ENCODE assay signal across 6 cellular contexts in the genomic region with DNA sequence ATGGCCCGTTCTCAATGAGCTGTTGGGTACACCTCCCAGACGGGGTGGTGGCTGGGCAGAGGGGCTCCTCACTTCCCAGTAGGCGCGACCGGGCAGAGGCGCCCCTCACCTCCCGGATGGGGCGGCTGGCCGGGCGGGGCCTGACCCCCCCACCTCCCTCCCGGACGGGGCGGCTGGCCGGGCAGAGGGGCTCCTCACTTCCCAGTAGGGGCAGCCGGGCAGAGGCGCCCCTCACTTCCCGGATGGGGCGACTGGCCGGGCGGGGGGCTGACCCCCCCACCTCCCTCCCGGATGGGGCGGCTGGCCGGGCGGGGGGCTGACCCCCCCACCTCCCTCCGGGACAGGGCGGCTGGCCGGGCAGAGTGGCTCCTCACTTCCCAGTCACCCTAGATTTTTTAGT. TPM values are rescaled to one million over a fixed set of nuclear protein-coding genes. Genes with fewer than 3 reads are reported as not detected.
A peak's percentile ranks its signal among the peaks of the same experiment; 100 is the strongest.
DNase-seq lines count a peak whose midpoint lies in the region; ATAC-seq, FAIRE-seq and TF ChIP-seq lines count a peak whose summit lies in the region.
"Not testable (repeated sequence)": the region's sequence is repeated elsewhere in the genome, so short reads cannot be mapped to it uniquely, and the experiment has no call there.

No MANE protein-coding gene starts in this region.

- peaks cover 40% of the 10 kb centered on the region; the same call in 1 of the 2 replicates for H3K36me3 ChIP-seq in OCI-LY1 (ENCODE audit: insufficient read depth, low read length)
- not testable (repeated sequence) for H3K36me3 ChIP-seq in WERI-Rb-1
- H3K36me3 ChIP-seq in K562 (ENCODE audit: control insufficient read depth, insufficient read depth, low read length), result peaks cover 14% of the 10 kb centered on the region; the same call in 1 of the 3 replicates

- not testable (repeated sequence) for H3K27me3 Mint-ChIP-seq in HFFc6 (ENCODE audit: insufficient read depth); memory B cell; stimulated activated naive B cell treated with anti-CD40 and anti-IgM and Interleukin-4, amounts not matched to agents 10 μg/mL and 1 μg/mL and 100 μg/mL, for 72 hours

- H3K27ac Mint-ChIP-seq in HFFc6 (peak overlapping the region; percentile 94; the same call in 1 of the 2 replicates), memory B cell (peak overlapping the region; percentile 98)
- peak overlapping the region; percentile 92 for H3K27ac Mint-ChIP-seq in stimulated activated naive B cell treated with anti-CD40 and anti-IgM and Interleukin-4, amounts not matched to agents 10 μg/mL and 1 μg/mL and 100 μg/mL, for 72 hours

- CTCF ChIA-PET in K562 (lab: Yijun Ruan, JAX; ENCODE audit: low intra/inter-chr PET ratio), result not testable (repeated sequence)

- H3K9me3 Mint-ChIP-seq in HFFc6; memory B cell; stimulated activated naive B cell treated with anti-CD40 and anti-IgM and Interleukin-4, amounts not matched to agents 10 μg/mL and 1 μg/mL and 100 μg/mL, for 72 hours: not testable (repeated sequence)

- peaks cover 67% of the 10 kb centered on the region for H3K4me1 ChIP-seq in OCI-LY1 (ENCODE audit: insufficient read depth, low read length, severe bottlenecking)
- peaks cover 11 to 16% of the 10 kb centered on the region in 2 experiments; a peak in 4 of 5 replicates for H3K4me1 ChIP-seq in K562 (replicated peaks in 1 of 2; ENCODE audit: control insufficient read depth in 2 of 2, insufficient read depth in 2 of 2, low read length in 2 of 2)

- H3K4me3 Mint-ChIP-seq in HFFc6; memory B cell; stimulated activated naive B cell treated with anti-CD40 and anti-IgM and Interleukin-4, amounts not matched to agents 10 μg/mL and 1 μg/mL and 100 μg/mL, for 72 hours: not testable (repeated sequence)

- H3K27ac ChIP-seq in OCI-LY1 (ENCODE audit: low read depth, low read length, poor library complexity, severe bottlenecking) (peak overlapping the region; percentile 97), WERI-Rb-1 (peak overlapping the region; percentile 85)
- not testable (repeated sequence) for H3K27ac ChIP-seq in K562 (ENCODE audit: extremely low read depth, low read depth, low read length)

- not testable (repeated sequence) for BruUV-seq in K562 (replicated peaks; lab: Mats Ljungman, UMichigan)

- not testable (repeated sequence) for TF ChIP-seq POLR2A in K562 (conservative IDR thresholded peaks at IDR 0.05)

- not testable (repeated sequence) for TF ChIP-seq CTCF in HFFc6 (IDR thresholded peaks at IDR 0.05); OCI-LY1 (IDR thresholded peaks at IDR 0.05; ENCODE audit: low read length); WERI-Rb-1 (IDR thresholded peaks at IDR 0.05; ENCODE audit: low read depth, low read length); K562 (IDR thresholded peaks at IDR 0.05 in 2 of 3, conservative IDR thresholded peaks at IDR 0.05 in 1 of 3; ENCODE audit: insufficient read depth in 2 of 3, low read depth in 1 of 3, low read length in 3 of 3)

- intact Hi-C loops in K562 (cut with micrococcal nuclease), result loop anchor here (10.0 kb wide), 1 partner anchor 223 kb away; a partner anchor contains a TSS

- H2AFZ ChIP-seq in OCI-LY1 (ENCODE audit: low read length); K562 (ENCODE audit: low read depth, low read length): not testable (repeated sequence)

- H3K79me2 ChIP-seq in OCI-LY1 (ENCODE audit: insufficient read depth, low read length) (peaks cover 68% of the 10 kb centered on the region), K562 (ENCODE audit: control insufficient read depth, insufficient read depth, low read length) (peaks cover 57% of the 10 kb centered on the region)

- H3K4me2 ChIP-seq in OCI-LY1 (ENCODE audit: low read length); K562 (ENCODE audit: insufficient read depth, low read length): not testable (repeated sequence)

- not testable (repeated sequence) for H4K20me1 ChIP-seq in OCI-LY1 (ENCODE audit: insufficient read depth, low read length); K562 (replicated peaks; ENCODE audit: control insufficient read depth, insufficient read depth, low read length)

- not testable (repeated sequence) for H3K9me2 ChIP-seq in OCI-LY1 (ENCODE audit: low read depth, low read length)

- not testable (repeated sequence) for TF ChIP-seq RAD21 in K562 (CRISPR knock-in tag; conservative IDR thresholded peaks at IDR 0.05 in 1 of 2, IDR thresholded peaks at IDR 0.05 in 1 of 2)

- in situ Hi-C loops in K562 (cut with MboI), result not testable (repeated sequence)

- H3K4me1 Mint-ChIP-seq in HFFc6 (ENCODE audit: low read depth), result peaks cover 52% of the 10 kb centered on the region
- H3K4me1 Mint-ChIP-seq in memory B cell, result peaks cover 34% of the 10 kb centered on the region
- peaks cover 35 to 74% of the 10 kb centered on the region in 2 donors for H3K4me1 Mint-ChIP-seq in stimulated activated naive B cell treated with anti-CD40 and anti-IgM and Interleukin-4, amounts not matched to agents 10 μg/mL and 1 μg/mL and 100 μg/mL, for 72 hours

- H3K9me1 ChIP-seq in K562 (ENCODE audit: control insufficient read depth, insufficient read depth, low read length), result not testable (repeated sequence)

- H3K36me3 Mint-ChIP-seq in HFFc6 (ENCODE audit: low read depth), result peaks cover 25% of the 10 kb centered on the region
- not testable (repeated sequence) for H3K36me3 Mint-ChIP-seq in memory B cell
- H3K36me3 Mint-ChIP-seq in stimulated activated naive B cell treated with anti-CD40 and anti-IgM and Interleukin-4, amounts not matched to agents 10 μg/mL and 1 μg/mL and 100 μg/mL, for 72 hours, result peaks cover 52 to 71% of the 10 kb centered on the region in 2 donors

- not testable (repeated sequence) for ATAC-seq in K562; memory B cell (ENCODE audit: low read depth); stimulated activated naive B cell treated with anti-CD40 and anti-IgM and Interleukin-4, amounts not matched to agents 10 μg/mL and 1 μg/mL and 100 μg/mL, for 72 hours (replicated peaks)

- H3K27me3 ChIP-seq in OCI-LY1 (ENCODE audit: insufficient read depth, low read length); WERI-Rb-1 (ENCODE audit: insufficient read depth, low read depth, severe bottlenecking); K562 (ENCODE audit: control insufficient read depth in 2 of 2, insufficient read depth in 2 of 2, low read length in 2 of 2): not testable (repeated sequence)

- WGBS in K562 (ENCODE audit: insufficient coverage, low coverage, missing lambda C conversion rate), result 96% methylated on average over 3 of the region's 27 CpGs

- POLR2A ChIA-PET in K562 (lab: Yijun Ruan, JAX), result not testable (repeated sequence)

- not testable (repeated sequence) for DNase-seq in HFFc6; WERI-Rb-1; K562 (ENCODE audit: extremely low read depth in 1 of 4, low spot score in 3 of 4); memory B cell (ENCODE audit: low spot score in 2 of 2); stimulated activated naive B cell treated with anti-CD40 and anti-IgM and Interleukin-4, amounts not matched to agents 10 μg/mL and 1 μg/mL and 100 μg/mL, for 72 hours

- not testable (repeated sequence) for H3K9me3 ChIP-seq in OCI-LY1 (ENCODE audit: low read length); WERI-Rb-1 (ENCODE audit: severe bottlenecking); K562 (replicated peaks; ENCODE audit: control insufficient read depth, insufficient read depth, low read depth, low read length)

- H3K4me3 ChIP-seq in OCI-LY1 (ENCODE audit: low read depth, low read length, poor library complexity, severe bottlenecking); WERI-Rb-1 (ENCODE audit: low read depth, low read length); K562: not testable (repeated sequence)

- TF ChIP-seq EP300 in K562 (IDR thresholded peaks at IDR 0.05; ENCODE audit: low read length), result not testable (repeated sequence)

- not testable (repeated sequence) for H3K9ac ChIP-seq in OCI-LY1 (ENCODE audit: low read length); K562 (ENCODE audit: insufficient read depth in 1 of 2, low read depth in 2 of 2, low read length in 2 of 2)

- H3F3A ChIP-seq in OCI-LY1 (ENCODE audit: insufficient read depth, low read length), result peaks cover 12% of the 10 kb centered on the region; the same call in 1 of the 2 replicates

- not testable (repeated sequence) for FAIRE-seq in K562 (lab: Jason Lieb, UNC)

RNA-seq across cellular contexts. Expression of a gene that starts 5.2 kb away (rescaled TPM):
- 10 to 100 TPM; 27.0 to 30.4 (median 29.4) TPM for total RNA-seq in HFFc6 (2021; fragmentation: NEBNext Ultra II Directional; extraction: Animal tissue kit (Norgen Biotek cat#: 25700))
- 71.3 and 88.5 TPM in 2 replicates for total RNA-seq in K562 (2011; cell fraction: chromatin; rRNA removed; ENCODE audit: low replicate concordance)
- 44.5 and 49.2 TPM in 2 replicates for total RNA-seq in K562 (2011; cell fraction: nucleolus; rRNA removed)
- total RNA-seq in K562 (2011; cell fraction: nucleoplasm; rRNA removed), result 48.2 and 50.5 TPM in 2 replicates
- total RNA-seq in K562 (2014; rRNA removed) (12.8 and 17.5 TPM in 2 replicates), K562 (2014; rRNA removed; fragmentation: Illumina TruSeq; extraction: Trizol) (7.9 and 8.7 TPM in 2 replicates), K562 (2015; rRNA removed; fragmentation: Illumina TruSeq; extraction: Trizol) (9.3 and 10.0 TPM in 2 replicates), K562 (2021) (24.0 and 24.4 TPM in 2 replicates)
- polyA plus RNA-seq in K562 (2011; rRNA removed) (13.4 and 20.8 TPM in 2 replicates), K562 (2014; fragmentation: Illumina TruSeq; extraction: Trizol) (13.4 and 14.2 TPM in 2 replicates), K562 (2014; fragmentation: Nextera tagmentation; extraction: Ambion mirVana) (1 to 10 TPM; 8.4 to 9.3 TPM), K562 (2014; rRNA removed) (11.8 and 11.9 TPM in 2 replicates)
- polyA plus RNA-seq in K562 (2011; cell fraction: cytosol; rRNA removed), result 12.4 and 14.0 TPM in 2 replicates
- polyA plus RNA-seq in K562 (2011; cell fraction: nucleus; rRNA removed), result 29.7 and 37.4 TPM in 2 replicates
- polyA plus RNA-seq in K562 (2012), result 12.3 and 12.8 TPM in 2 replicates
- polyA minus RNA-seq in K562 (2011; rRNA and poly(A)+ RNA removed), result 21.3 and 23.2 TPM in 2 replicates
- polyA minus RNA-seq in K562 (2011; cell fraction: cytosol; rRNA and poly(A)+ RNA removed), result 15.6 and 20.1 TPM in 2 replicates
- 18.7 and 27.2 TPM in 2 replicates for polyA minus RNA-seq in K562 (2011; cell fraction: nucleus; rRNA and poly(A)+ RNA removed)

RNA-seq across cellular contexts. Expression of a gene that starts 18.2 kb away (rescaled TPM):
- total RNA-seq in HFFc6 (2021; fragmentation: NEBNext Ultra II Directional; extraction: Animal tissue kit (Norgen Biotek cat#: 25700)), result 10 to 100 TPM; 53.3 to 71.7 (median 60.9) TPM
- total RNA-seq in K562 (2011; cell fraction: chromatin; rRNA removed; ENCODE audit: low replicate concordance), result 9.2 and 23.4 TPM in 2 replicates
- 6.2 and 7.2 TPM in 2 replicates for total RNA-seq in K562 (2011; cell fraction: nucleolus; rRNA removed)
- 13.4 and 20.8 TPM in 2 replicates for total RNA-seq in K562 (2011; cell fraction: nucleoplasm; rRNA removed)
- total RNA-seq in K562 (2014; rRNA removed) (105 and 106 TPM in 2 replicates), K562 (2014; rRNA removed; fragmentation: Illumina TruSeq; extraction: Trizol) (82.1 and 94.8 TPM in 2 replicates), K562 (2015; rRNA removed; fragmentation: Illumina TruSeq; extraction: Trizol) (67.5 and 77.6 TPM in 2 replicates), K562 (2021) (76.3 and 83.8 TPM in 2 replicates)
- polyA plus RNA-seq in K562 (2011; rRNA removed) (53.4 and 64.9 TPM in 2 replicates), K562 (2014; fragmentation: Illumina TruSeq; extraction: Trizol) (72.1 and 87.6 TPM in 2 replicates), K562 (2014; fragmentation: Nextera tagmentation; extraction: Ambion mirVana) (10 to 100 TPM; 35.7 to 47.5 TPM), K562 (2014; rRNA removed) (47.2 and 48.9 TPM in 2 replicates)
- 11.2 and 17.6 TPM in 2 replicates for polyA plus RNA-seq in K562 (2011; cell fraction: cytosol; rRNA removed)
- polyA plus RNA-seq in K562 (2011; cell fraction: nucleus; rRNA removed), result 8.3 and 15.6 TPM in 2 replicates
- 47.8 and 58.7 TPM in 2 replicates for polyA plus RNA-seq in K562 (2012)
- polyA minus RNA-seq in K562 (2011; rRNA and poly(A)+ RNA removed), result 80.8 and 120 TPM in 2 replicates
- 29.3 and 41.4 TPM in 2 replicates for polyA minus RNA-seq in K562 (2011; cell fraction: cytosol; rRNA and poly(A)+ RNA removed)
- 5.9 and 10.3 TPM in 2 replicates for polyA minus RNA-seq in K562 (2011; cell fraction: nucleus; rRNA and poly(A)+ RNA removed)

RNA-seq across cellular contexts. Expression of a gene that starts 59.6 kb away (rescaled TPM):
- total RNA-seq in HFFc6 (2021; fragmentation: NEBNext Ultra II Directional; extraction: Animal tissue kit (Norgen Biotek cat#: 25700)), result 10 to 100 TPM; 39.4 to 44.7 (median 41.0) TPM
- 161 and 276 TPM in 2 replicates for total RNA-seq in K562 (2011; cell fraction: chromatin; rRNA removed; ENCODE audit: low replicate concordance)
- total RNA-seq in K562 (2011; cell fraction: nucleolus; rRNA removed), result 65.2 and 96.1 TPM in 2 replicates
- total RNA-seq in K562 (2011; cell fraction: nucleoplasm; rRNA removed), result 143 and 236 TPM in 2 replicates
- 39.0 and 40.6 TPM in 2 replicates for total RNA-seq in K562 (2014; rRNA removed)
- 26.6 and 33.1 TPM in 2 replicates for total RNA-seq in K562 (2014; rRNA removed; fragmentation: Illumina TruSeq; extraction: Trizol)
- total RNA-seq in K562 (2015; rRNA removed; fragmentation: Illumina TruSeq; extraction: Trizol), result 32.6 and 33.7 TPM in 2 replicates
- 28.6 and 29.2 TPM in 2 replicates for total RNA-seq in K562 (2021)
- 75.3 and 78.4 TPM in 2 replicates for polyA plus RNA-seq in K562 (2011; rRNA removed)
- 32.3 and 52.2 TPM in 2 replicates for polyA plus RNA-seq in K562 (2011; cell fraction: cytosol; rRNA removed)
- polyA plus RNA-seq in K562 (2011; cell fraction: nucleus; rRNA removed), result 110 and 115 TPM in 2 replicates
- polyA plus RNA-seq in K562 (2012), result 16.3 and 17.8 TPM in 2 replicates
- polyA plus RNA-seq in K562 (2014; fragmentation: Illumina TruSeq; extraction: Trizol), result 55.1 and 56.8 TPM in 2 replicates
- polyA plus RNA-seq in K562 (2014; fragmentation: Nextera tagmentation; extraction: Ambion mirVana), result 1 to 10 TPM; 4.6 to 5.4 TPM
- polyA plus RNA-seq in K562 (2014; rRNA removed), result 30.3 and 112 TPM in 2 replicates
- 132 and 162 TPM in 2 replicates for polyA minus RNA-seq in K562 (2011; rRNA and poly(A)+ RNA removed)
- polyA minus RNA-seq in K562 (2011; cell fraction: cytosol; rRNA and poly(A)+ RNA removed), result 27.7 and 35.1 TPM in 2 replicates
- 33.9 and 66.8 TPM in 2 replicates for polyA minus RNA-seq in K562 (2011; cell fraction: nucleus; rRNA and poly(A)+ RNA removed)
